20 cellular contexts compared by ENCODE assay signal in the genomic region with DNA sequence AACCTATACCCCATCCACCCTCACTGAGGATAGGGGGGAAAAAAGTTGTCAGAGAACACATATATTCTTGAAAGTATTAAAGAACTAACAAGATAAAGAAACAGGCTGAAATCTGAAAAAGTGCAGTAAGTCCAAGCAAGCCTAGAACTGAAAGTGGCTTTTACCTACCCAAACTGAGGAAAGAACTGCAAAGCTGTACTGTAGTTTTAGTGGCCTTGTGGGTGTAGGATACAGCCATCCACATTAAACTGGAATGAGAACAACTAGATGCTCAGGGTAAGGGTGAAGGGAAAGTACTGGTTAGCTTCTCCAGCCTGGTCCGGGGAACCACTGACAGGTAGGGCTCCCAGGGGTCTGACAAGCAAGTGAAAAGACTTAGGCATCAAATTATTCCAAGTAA. TPM values are rescaled to one million over a fixed set of nuclear protein-coding genes. Genes with fewer than 3 reads are reported as not detected.
DNase-seq lines count a peak whose midpoint lies in the region; ATAC-seq, FAIRE-seq and TF ChIP-seq lines count a peak whose summit lies in the region.
"Had no signal": no experiment of that assay in that cellular context is flagged by ENCODE, and none has a peak within 500 bp of the region (broad histone marks: within the 10 kb centered on the region; RNA-seq: fewer than 3 reads in every experiment).

No MANE protein-coding gene starts in this region.

- 88 to 92% methylated on average over 1 of the region's 1 CpG for WGBS in gastroesophageal sphincter (ENCODE audit: low coverage in 1 of 2), 2 donors

- peaks cover 82% of the 10 kb centered on the region for H4K20me1 ChIP-seq in osteoblast (ENCODE audit: insufficient read depth, low read length)

- no peak overlapping the region for H3K4me3 Mint-ChIP-seq in activated T-cell treated with anti-CD3 and anti-CD28 coated beads, Interleukin-2, amount 50 U/mL, for 24 hours
- H3K4me3 Mint-ChIP-seq in activated T-cell treated with anti-CD3 and anti-CD28 coated beads, Interleukin-2, amount 50 U/mL, for 4 hours = no peak overlapping the region
- H3K4me3 Mint-ChIP-seq in activated naive CD8-positive, alpha-beta T cell treated with anti-CD3 and anti-CD28 coated beads for 36 hours = no peak overlapping the region
- H3K4me3 Mint-ChIP-seq: neural progenitor cell had no signal

- H3K4me1 Mint-ChIP-seq in activated T-cell treated with anti-CD3 and anti-CD28 coated beads, Interleukin-2, amount 50 U/mL, for 24 hours (ENCODE audit: low read depth) = peaks cover 79% of the 10 kb centered on the region
- H3K4me1 Mint-ChIP-seq in activated T-cell treated with anti-CD3 and anti-CD28 coated beads, Interleukin-2, amount 50 U/mL, for 4 hours (ENCODE audit: low read depth) = peaks cover 72% of the 10 kb centered on the region
- peaks cover 64% of the 10 kb centered on the region for H3K4me1 Mint-ChIP-seq in activated naive CD8-positive, alpha-beta T cell treated with anti-CD3 and anti-CD28 coated beads for 36 hours

- H3K9me3 ChIP-seq in osteoblast (ENCODE audit: low read depth, low read length) = no peaks in the 10 kb centered on the region
- H3K9me3 ChIP-seq in gastroesophageal sphincter = no peaks in the 10 kb centered on the region
- H3K9me3 ChIP-seq: Caco-2, sigmoid colon, uterus had no signal

- H3K27me3 ChIP-seq in osteoblast (ENCODE audit: insufficient read depth, low read length) = no peaks in the 10 kb centered on the region
- no peaks in the 10 kb centered on the region for H3K27me3 ChIP-seq in gastroesophageal sphincter
- H3K27me3 ChIP-seq: neural progenitor cell, sigmoid colon, uterus had no signal

- H3K36me3 Mint-ChIP-seq in activated T-cell treated with anti-CD3 and anti-CD28 coated beads, Interleukin-2, amount 50 U/mL, for 24 hours (ENCODE audit: low read depth) = peaks cover 31% of the 10 kb centered on the region
- peaks cover 9% of the 10 kb centered on the region for H3K36me3 Mint-ChIP-seq in activated T-cell treated with anti-CD3 and anti-CD28 coated beads, Interleukin-2, amount 50 U/mL, for 4 hours (ENCODE audit: insufficient read depth)
- peaks cover 14% of the 10 kb centered on the region for H3K36me3 Mint-ChIP-seq in activated naive CD8-positive, alpha-beta T cell treated with anti-CD3 and anti-CD28 coated beads for 36 hours

- no peak overlapping the region for H2AFZ ChIP-seq in osteoblast (ENCODE audit: low read length)
- H2AFZ ChIP-seq: neural progenitor cell had no signal

- TF ChIP-seq POLR2A in gastroesophageal sphincter (IDR thresholded peaks at IDR 0.05) = no peak

- H3K4me2 ChIP-seq in osteoblast (ENCODE audit: insufficient read depth, low read length) = peak overlapping the region; percentile 19

- TF ChIP-seq EP300 in gastroesophageal sphincter (IDR thresholded peaks at IDR 0.05) = no peak

- H3K27me3 Mint-ChIP-seq in activated T-cell treated with anti-CD3 and anti-CD28 coated beads, Interleukin-2, amount 50 U/mL, for 24 hours = no peaks in the 10 kb centered on the region
- no peaks in the 10 kb centered on the region for H3K27me3 Mint-ChIP-seq in activated T-cell treated with anti-CD3 and anti-CD28 coated beads, Interleukin-2, amount 50 U/mL, for 4 hours (ENCODE audit: low read depth)
- H3K27me3 Mint-ChIP-seq in activated naive CD8-positive, alpha-beta T cell treated with anti-CD3 and anti-CD28 coated beads for 36 hours = no peaks in the 10 kb centered on the region
- H3K27me3 Mint-ChIP-seq: T-cell had no signal

- no peaks in the 10 kb centered on the region for H3K9me3 Mint-ChIP-seq in activated T-cell treated with anti-CD3 and anti-CD28 coated beads, Interleukin-2, amount 50 U/mL, for 24 hours
- no peaks in the 10 kb centered on the region for H3K9me3 Mint-ChIP-seq in activated T-cell treated with anti-CD3 and anti-CD28 coated beads, Interleukin-2, amount 50 U/mL, for 4 hours
- no peaks in the 10 kb centered on the region for H3K9me3 Mint-ChIP-seq in activated naive CD8-positive, alpha-beta T cell treated with anti-CD3 and anti-CD28 coated beads for 36 hours
- H3K9me3 Mint-ChIP-seq: neural progenitor cell, T-cell had no signal

- FAIRE-seq in D721Med (lab: Jason Lieb, UNC) = no peak

- ATAC-seq in activated T-cell treated with anti-CD3 and anti-CD28 coated beads, Interleukin-2, amount 50 U/mL, for 4 hours = no peak
- ATAC-seq in GM21737 (IDR thresholded peaks at IDR 0.05; ENCODE audit: unreplicated experiment) = peak; percentile 42
- no peak for ATAC-seq in gastroesophageal sphincter
- ATAC-seq: activated CD4-positive, CD25-positive, alpha-beta regulatory T cell treated with anti-CD3 and anti-CD28 coated beads, Interleukin-2, amount 50 U/mL, for 24 hours; left ventricle myocardium superior; T-cell had no signal

- H3K36me3 ChIP-seq in osteoblast (ENCODE audit: insufficient read depth, low read length) (peaks cover 2% of the 10 kb centered on the region), gastroesophageal sphincter (no peaks in the 10 kb centered on the region)
- H3K36me3 ChIP-seq: neural progenitor cell, uterus had no signal

- peaks cover 43% of the 10 kb centered on the region for H3K4me1 ChIP-seq in osteoblast (ENCODE audit: insufficient read depth, low read length)
- H3K4me1 ChIP-seq in gastroesophageal sphincter = peaks cover 0 to 73% (median 3%) of the 10 kb centered on the region in 3 donors
- H3K4me1 ChIP-seq: uterus had no signal

- H3K27ac ChIP-seq in osteoblast (ENCODE audit: low read depth, low read length) (no peak overlapping the region), gastroesophageal sphincter (no peak overlapping the region)
- H3K27ac ChIP-seq: sigmoid colon, uterus had no signal

- no peak for DNase-seq in activated T-cell treated with anti-CD3 and anti-CD28 coated beads, Interleukin-2, amount 50 U/mL, for 24 hours
- DNase-seq in activated T-cell treated with anti-CD3 and anti-CD28 coated beads, Interleukin-2, amount 50 U/mL, for 4 hours = no peak
- DNase-seq in activated naive CD8-positive, alpha-beta T cell treated with anti-CD3 and anti-CD28 coated beads for 36 hours = no peak
- DNase-seq in osteoblast (ENCODE audit: insufficient read length, low spot score, missing footprints) = no peak
- DNase-seq in kidney tubule cell (ENCODE audit: low spot score) = no peak
- no peak for DNase-seq in D721Med (ENCODE audit: insufficient read length, low spot score)
- DNase-seq: activated T-cell treated with anti-CD3 and anti-CD28 coated beads, Interleukin-2, amount 50 U/mL, for 48 hours; Caco-2; hypothalamus; left ventricle myocardium superior; NCI-H748 treated with DMSO at 0.1 percent for 48 hours; RPMI8226; sigmoid colon; stimulated activated CD4-positive, alpha-beta T cell treated with anti-CD3 and anti-CD28 coated beads, Interleukin-4, amount 100 ng/mL, for 4 hours; T-cell; uterus had no signal

- peak overlapping the region; percentile 78 for H3K27ac Mint-ChIP-seq in activated T-cell treated with anti-CD3 and anti-CD28 coated beads, Interleukin-2, amount 50 U/mL, for 24 hours
- peak overlapping the region; percentile 39 for H3K27ac Mint-ChIP-seq in activated naive CD8-positive, alpha-beta T cell treated with anti-CD3 and anti-CD28 coated beads for 36 hours
- H3K27ac Mint-ChIP-seq: neural progenitor cell had no signal

- H3K79me2 ChIP-seq in osteoblast (ENCODE audit: insufficient read depth, low read length) = peaks cover 93% of the 10 kb centered on the region

- H3K4me3 ChIP-seq in osteoblast (ENCODE audit: insufficient read depth, low read length) (no peak overlapping the region), gastroesophageal sphincter (no peak overlapping the region)
- H3K4me3 ChIP-seq: neural progenitor cell, sigmoid colon, uterus had no signal

- TF ChIP-seq CTCF in osteoblast (IDR thresholded peaks at IDR 0.05; ENCODE audit: extremely low read depth, low read depth, low read length) = no peak
- TF ChIP-seq CTCF in D721Med (IDR thresholded peaks at IDR 0.05; ENCODE audit: insufficient read depth, missing control alignments) = no peak
- TF ChIP-seq CTCF in gastroesophageal sphincter (IDR thresholded peaks at IDR 0.05) = no peak

RNA-seq across cellular contexts. Expression of gene UBP1, which starts 10.1 kb away (rescaled TPM):
- total RNA-seq in activated T-cell treated with anti-CD3 and anti-CD28 coated beads, Interleukin-2, amount 50 U/mL, for 4 hours = 10 to 100 TPM; 64.2 to 69.7 (median 69.0) TPM
- total RNA-seq in activated naive CD8-positive, alpha-beta T cell treated with anti-CD3 and anti-CD28 coated beads for 36 hours = 10 to 100 TPM; 59.1 to 71.8 TPM
- 69.0 and 77.4 TPM in 2 replicates for total RNA-seq in osteoblast
- total RNA-seq in gastroesophageal sphincter = 10 to 100 TPM; 73.6 to 95.2 (median 80.6) TPM
